30 cellular contexts compared by ENCODE assay signal in genomic region chr12:49900371-49900770, GRCh38. TPM values are rescaled to one million over a fixed set of nuclear protein-coding genes. Genes with fewer than 3 reads are reported as not detected.
"Had no signal": no experiment of that assay in that cellular context is flagged by ENCODE, and none has a peak within 500 bp of the region (broad histone marks: within the 10 kb centered on the region; RNA-seq: fewer than 3 reads in every experiment).

No MANE protein-coding gene starts in this region.

- H3K79me2 ChIP-seq: hepatocyte had no signal

- H3K4me1 ChIP-seq: colonic mucosa, foreskin keratinocyte, prostate gland had no signal

- H3K4me3 ChIP-seq: colonic mucosa, esophagus muscularis mucosa, gastroesophageal sphincter, heart left ventricle, hepatocyte, lower lobe of right lung, prostate gland, right atrium auricular region, thoracic aorta, tibial nerve, upper lobe of left lung had no signal

- DNase-seq: colonic mucosa; effector CD8-positive, alpha-beta T cell; endodermal cell; foreskin keratinocyte; kidney glomerular epithelial cell; lower lobe of right lung; natural killer cell; stimulated activated CD4-positive, alpha-beta T cell treated with anti-CD3 and anti-CD28 coated beads, Interleukin-2, amount 100 ng/mL, for 24 hours; stimulated activated CD4-positive, alpha-beta T cell treated with anti-CD3 and anti-CD28 coated beads, Interleukin-4, amount 100 ng/mL, for 24 hours; stimulated activated naive CD8-positive, alpha-beta T cell treated with anti-CD3 and anti-CD28 coated beads, Interleukin-15, Interleukin-2, amounts not matched to agents 100 U/mL and 50 U/mL, for 24 hours; upper lobe of left lung had no signal

- H3K27ac ChIP-seq: colonic mucosa, esophagus muscularis mucosa, foreskin keratinocyte, gastroesophageal sphincter, heart left ventricle, hepatocyte, lower lobe of right lung, prostate gland, right atrium auricular region, thoracic aorta, upper lobe of left lung had no signal

- H3K4me2 ChIP-seq: hepatocyte had no signal

- ATAC-seq: foreskin keratinocyte; gastroesophageal sphincter; heart left ventricle; left ventricle myocardium superior; lower lobe of right lung; natural killer cell; sciatic nerve; stimulated activated memory B cell treated with anti-CD40 and anti-IgM and Interleukin-4, amounts not matched to agents 10 μg/mL and 1 μg/mL and 100 μg/mL, for 72 hours; stimulated activated naive CD8-positive, alpha-beta T cell treated with anti-CD3 and anti-CD28 coated beads, Interleukin-15, Interleukin-2, amounts not matched to agents 100 U/mL and 50 U/mL, for 24 hours had no signal

- H3K9me3 ChIP-seq: colonic mucosa, esophagus muscularis mucosa, gastroesophageal sphincter, heart left ventricle, lower lobe of right lung, prostate gland, right atrium auricular region, thoracic aorta, tibial nerve, upper lobe of left lung had no signal

- H3K36me3 ChIP-seq: colonic mucosa, esophagus muscularis mucosa, gastroesophageal sphincter, heart left ventricle, lower lobe of right lung, prostate gland, right atrium auricular region, thoracic aorta, tibial nerve, upper lobe of left lung had no signal

- H3K27me3 ChIP-seq: right atrium auricular region had no signal

RNA-seq across cellular contexts. Expression of gene FAIM2, which starts 3.3 kb away (rescaled TPM):
- total RNA-seq: endodermal cell, endothelial cell of umbilical vein, epithelial cell of proximal tubule, foreskin keratinocyte, mononuclear cell had no signal
- polyA plus RNA-seq: foreskin keratinocyte had no signal

RNA-seq across cellular contexts. Expression of gene AQP2, which starts 50.2 kb away (rescaled TPM):
- total RNA-seq: cerebellum, colonic mucosa, endodermal cell, endothelial cell of umbilical vein, epithelial cell of proximal tubule, esophagus muscularis mucosa, fibroblast of lung, foreskin keratinocyte, heart left ventricle, left ventricle myocardium superior, lower lobe of right lung, mononuclear cell, natural killer cell, osteocyte, sciatic nerve, skeletal muscle tissue, tibial nerve had no signal
- polyA plus RNA-seq: endothelial cell of umbilical vein, fibroblast of lung, foreskin keratinocyte, heart left ventricle, neural cell had no signal
